In genomic region chr17:28646039-28646754, GRCh38 we compare ENCODE assay signal across 8 cellular contexts. TPM values are rescaled to one million over a fixed set of nuclear protein-coding genes. Genes with fewer than 3 reads are reported as not detected.
DNase-seq lines count a peak whose midpoint lies in the region; ATAC-seq and TF ChIP-seq lines count a peak whose summit lies in the region.

No MANE protein-coding gene starts in this region.

- no peak for ATAC-seq in left cardiac atrium
- no peak for ATAC-seq in body of pancreas
- ATAC-seq in mucosa of descending colon = peak; percentile 44
- ATAC-seq in upper lobe of right lung = no peak

- H3K27ac ChIP-seq in cardiac muscle cell (peak overlapping the region; percentile 64), body of pancreas (peak overlapping the region; percentile 69 to 90 (median 84)), upper lobe of right lung (peak overlapping the region; percentile 96)

- H3K36me3 ChIP-seq in cardiac muscle cell (peaks cover 15% of the 10 kb centered on the region), body of pancreas (replicated peaks in 1 of 2; ENCODE audit: insufficient read depth in 1 of 2, low read depth in 2 of 2) (peaks cover 0 to 13% of the 10 kb centered on the region in 2 donors), mucosa of descending colon (ENCODE audit: low read depth) (peaks cover 10% of the 10 kb centered on the region), upper lobe of right lung (peaks cover 44% of the 10 kb centered on the region)

- WGBS in body of pancreas, 2 donors = 28 to 37% methylated on average over 12 of the region's 12 CpGs

- no peak for TF ChIP-seq CTCF in cardiac muscle cell (IDR thresholded peaks at IDR 0.05; ENCODE audit: low read depth, low read length)
- no peak for TF ChIP-seq CTCF in body of pancreas (IDR thresholded peaks at IDR 0.05)
- TF ChIP-seq CTCF in mucosa of descending colon (IDR thresholded peaks at IDR 0.05) = no peak
- TF ChIP-seq CTCF in upper lobe of right lung (IDR thresholded peaks at IDR 0.05) = no peak

- no peak for DNase-seq in cardiac muscle cell (ENCODE audit: low read depth in 1 of 2, low spot score in 1 of 2)
- no peak for DNase-seq in left cardiac atrium
- DNase-seq in body of pancreas = peak; percentile 10 to 54 (median 22)
- DNase-seq in mucosa of descending colon = peak in 2 of 3 donors; percentile 43 to 46
- no peak for DNase-seq in upper lobe of right lung
- DNase-seq in HK-2 (ENCODE audit: unreplicated experiment) = no peak
- DNase-seq in cerebellar nuclear complex (lab: John Stamatoyannopoulos, UW) = no peak
- DNase-seq in stimulated activated CD4-positive, alpha-beta T cell treated with anti-CD3 and anti-CD28 coated beads, Interleukin-2, amount 100 ng/mL, for 48 hours = no peak

- no peaks in the 10 kb centered on the region for H3K27me3 ChIP-seq in cardiac muscle cell
- H3K27me3 ChIP-seq in body of pancreas = no peaks in the 10 kb centered on the region
- H3K27me3 ChIP-seq in upper lobe of right lung = no peaks in the 10 kb centered on the region

- peaks cover 17% of the 10 kb centered on the region for H3K4me1 ChIP-seq in cardiac muscle cell (ENCODE audit: low read depth)
- peaks cover 46% of the 10 kb centered on the region for H3K4me1 ChIP-seq in body of pancreas
- H3K4me1 ChIP-seq in mucosa of descending colon (ENCODE audit: low read depth) = peaks cover 35% of the 10 kb centered on the region
- H3K4me1 ChIP-seq in upper lobe of right lung = peaks cover 31% of the 10 kb centered on the region

- no peak for TF ChIP-seq POLR2A in body of pancreas (IDR thresholded peaks at IDR 0.05)

- intact Hi-C loops in left cardiac atrium (cut with DNase I) (no loop called here), body of pancreas (cut with DNase I) (no loop called here), mucosa of descending colon (cut with DNase I, micrococcal nuclease) (no loop called here), upper lobe of right lung (cut with DNase I) (no loop called here)

- H3K9me3 ChIP-seq in cardiac muscle cell (ENCODE audit: low read depth) (no peaks in the 10 kb centered on the region), body of pancreas (no peaks in the 10 kb centered on the region), mucosa of descending colon (no peaks in the 10 kb centered on the region), upper lobe of right lung (no peaks in the 10 kb centered on the region)

- H3K4me3 ChIP-seq in cardiac muscle cell (peak overlapping the region; percentile 91), body of pancreas (no peak overlapping the region), mucosa of descending colon (no peak overlapping the region), upper lobe of right lung (peak overlapping the region; percentile 75)

RNA-seq across cellular contexts. Expression of gene BLTP2, which starts 1.2 kb away (rescaled TPM):
- total RNA-seq in cardiac muscle cell (67.3 and 89.0 TPM in 2 replicates), left cardiac atrium (10 to 100 TPM; 83.6 to 93.3 TPM), body of pancreas (10 to 100 TPM; 70.8 to 87.3 TPM), mucosa of descending colon (100 to 1,000 TPM; 131 to 159 (median 134) TPM), upper lobe of right lung (145 TPM)
- 49.2 and 49.9 TPM in 2 replicates for polyA plus RNA-seq in cardiac muscle cell

RNA-seq across cellular contexts. Expression of gene SDF2, which starts 15.5 kb away (rescaled TPM):
- total RNA-seq in cardiac muscle cell (26.1 and 33.9 TPM in 2 replicates), left cardiac atrium (10 to 100 TPM; 32.9 to 33.7 TPM), body of pancreas (10 to 100 TPM; 13.8 to 22.8 TPM), mucosa of descending colon (10 to 100 TPM; 55.0 to 67.5 (median 56.3) TPM), upper lobe of right lung (52.8 TPM)
- 69.0 and 85.7 TPM in 2 replicates for polyA plus RNA-seq in cardiac muscle cell

RNA-seq across cellular contexts. Expression of gene SUPT6H, which starts 15.8 kb away (rescaled TPM):
- 33.5 and 67.8 TPM in 2 replicates for total RNA-seq in cardiac muscle cell
- 29.7 and 33.7 TPM in 2 replicates for polyA plus RNA-seq in cardiac muscle cell
- 10 to 100 TPM; 35.6 to 47.2 TPM for total RNA-seq in left cardiac atrium
- 10 to 100 TPM; 26.5 to 37.2 TPM for total RNA-seq in body of pancreas
- total RNA-seq in mucosa of descending colon = 10 to 100 TPM; 47.8 to 97.7 (median 60.7) TPM
- total RNA-seq in upper lobe of right lung = 62.4 TPM

RNA-seq across cellular contexts. Expression of gene RSKR, which starts 32.2 kb away (rescaled TPM):
- total RNA-seq in cardiac muscle cell (7.3 and 16.2 TPM in 2 replicates), left cardiac atrium (1 to 10 TPM; 4.4 to 5.8 TPM), body of pancreas (10 to 100 TPM in 1 of 2 donors, 1 to 10 TPM in 1; 2.6 to 14.8 TPM), mucosa of descending colon (10 to 100 TPM; 10.0 to 15.1 (median 11.1) TPM), upper lobe of right lung (12.3 TPM)
- polyA plus RNA-seq in cardiac muscle cell = 2.8 and 3.5 TPM in 2 replicates

RNA-seq across cellular contexts. Expression of gene SPAG5, which starts 47.4 kb away (rescaled TPM):
- total RNA-seq in cardiac muscle cell (9.8 and 52.7 TPM in 2 replicates), left cardiac atrium (1 to 10 TPM in 1 of 2 donors, under 1 TPM in 1; 0.97 to 2.7 TPM), body of pancreas (1 to 10 TPM in 1 of 2 donors, not detected in 1; 3.1 TPM), mucosa of descending colon (10 to 100 TPM in 2 of 3 donors, 1 to 10 TPM in 1; 7.2 to 30.3 (median 15.1) TPM), upper lobe of right lung (3.2 TPM)
- polyA plus RNA-seq in cardiac muscle cell = 27.0 and 84.6 TPM in 2 replicates

Comparison
In these comparisons a context has a peak if more than half of its experiments do, and no peak if none do; other contexts are left out.
1. DNase-seq: peak in body of pancreas (4 of 4) and mucosa of descending colon (2 of 3); none in cardiac muscle cell (0 of 2), left cardiac atrium (single experiment), upper lobe of right lung (single experiment), HK-2 (single experiment), cerebellar nuclear complex (0 of 2) and stimulated activated CD4-positive, alpha-beta T cell treated with anti-CD3 and anti-CD28 coated beads, Interleukin-2, amount 100 ng/mL, for 48 hours (0 of 2).
2. H3K4me3 ChIP-seq: peak in cardiac muscle cell (single experiment) and upper lobe of right lung (single experiment); none in body of pancreas (0 of 2) and mucosa of descending colon (single experiment).
3. Peak in every context shown above with its lines, with median percentiles within 50 percentile points of each other: H3K27ac ChIP-seq.